In genomic region chr10:119375574-119376265, GRCh38 we compare ENCODE assay signal across 12 cellular contexts.
DNase-seq lines count a peak whose midpoint lies in the region; ATAC-seq and TF ChIP-seq lines count a peak whose summit lies in the region.
"Had no signal": no experiment of that assay in that cellular context is flagged by ENCODE, and none has a peak within 500 bp of the region (broad histone marks: within the 10 kb centered on the region; RNA-seq: fewer than 3 reads in every experiment).

No MANE protein-coding gene starts in this region.

- H3K36me3 ChIP-seq in mesendoderm (ENCODE audit: control insufficient read depth, insufficient read depth, low read length) (no peaks in the 10 kb centered on the region), sigmoid colon (peaks cover 0 to 4% (median 0%) of the 10 kb centered on the region in 4 donors), MM.1S (replicated peaks; ENCODE audit: insufficient read depth, low read length) (0 out of 2 replicates have a peak, but pooled peaks cover 1% of the 10 kb centered on the region)

- H4K8ac ChIP-seq in mesendoderm (ENCODE audit: low read depth, low read length), result no peak overlapping the region

- no peak overlapping the region for H3K23ac ChIP-seq in mesendoderm (ENCODE audit: low read length)

- H3K79me2 ChIP-seq in mesendoderm (ENCODE audit: control insufficient read depth, insufficient read depth, low read length) (no peaks in the 10 kb centered on the region), MM.1S (ENCODE audit: low read length) (peaks cover 93% of the 10 kb centered on the region)

- no CpG with 5 or more reads among the region's 7 CpGs for WGBS in mesendoderm (ENCODE audit: extremely low coverage, insufficient coverage, low lambda C conversion rate)
- 28 to 68% methylated on average over 7 of the region's 7 CpGs for WGBS in sigmoid colon, 2 donors

- peaks cover 5% of the 10 kb centered on the region for H3K36me3 Mint-ChIP-seq in stimulated activated naive CD8-positive, alpha-beta T cell treated with anti-CD3 and anti-CD28 coated beads, Interleukin-15, Interleukin-2, amounts not matched to agents 100 ng/mL and 50 ng/mL, for 24 hours (ENCODE audit: low read depth)
- H3K36me3 Mint-ChIP-seq in activated naive CD4-positive, alpha-beta T cell treated with anti-CD3 and anti-CD28 coated beads, Interleukin-2, amount 10 ng/mL, durations not matched to agents 7 days and 5 days, result peaks cover 8% of the 10 kb centered on the region

- H3K18ac ChIP-seq in mesendoderm (ENCODE audit: low read length), result no peak overlapping the region

- H3K27ac ChIP-seq in mesendoderm (ENCODE audit: low read depth, low read length) (no peak overlapping the region), sigmoid colon (peak overlapping the region in 2 of 4 donors; percentile 13 to 51), MM.1S (ENCODE audit: low read length) (no peak overlapping the region)
- H3K27ac ChIP-seq: HL-60 had no signal

- no peaks in the 10 kb centered on the region for H3K9me3 Mint-ChIP-seq in stimulated activated naive CD8-positive, alpha-beta T cell treated with anti-CD3 and anti-CD28 coated beads, Interleukin-15, Interleukin-2, amounts not matched to agents 100 ng/mL and 50 ng/mL, for 24 hours
- no peaks in the 10 kb centered on the region for H3K9me3 Mint-ChIP-seq in activated naive CD4-positive, alpha-beta T cell treated with anti-CD3 and anti-CD28 coated beads, Interleukin-2, amount 10 ng/mL, durations not matched to agents 7 days and 5 days

- H4K5ac ChIP-seq in mesendoderm (ENCODE audit: low read length), result no peak overlapping the region

- H4K20me1 ChIP-seq in MM.1S (ENCODE audit: insufficient read depth, low read length), result no peaks in the 10 kb centered on the region

- H3K27ac Mint-ChIP-seq in stimulated activated naive CD8-positive, alpha-beta T cell treated with anti-CD3 and anti-CD28 coated beads, Interleukin-15, Interleukin-2, amounts not matched to agents 100 ng/mL and 50 ng/mL, for 24 hours, result peak overlapping the region; percentile 41
- no peak overlapping the region for H3K27ac Mint-ChIP-seq in activated naive CD4-positive, alpha-beta T cell treated with anti-CD3 and anti-CD28 coated beads, Interleukin-2, amount 10 ng/mL, durations not matched to agents 7 days and 5 days
- H3K27ac Mint-ChIP-seq: stimulated activated naive B cell treated with anti-CD40 and anti-IgM and Interleukin-4, amounts not matched to agents 10 μg/mL and 1 μg/mL and 100 μg/mL, for 72 hours had no signal

- H3K27me3 ChIP-seq in mesendoderm (ENCODE audit: insufficient read depth, low read length, poor library complexity) (no peaks in the 10 kb centered on the region), sigmoid colon (no peaks in the 10 kb centered on the region), MM.1S (replicated peaks; ENCODE audit: insufficient read depth, low read length) (no peaks in the 10 kb centered on the region)

- TF ChIP-seq CTCF in sigmoid colon (IDR thresholded peaks at IDR 0.05) (no peak), MM.1S (IDR thresholded peaks at IDR 0.05; ENCODE audit: low read length) (no peak)

- H3K9me2 ChIP-seq in MM.1S (replicated peaks; ENCODE audit: insufficient read depth, low read length), result no peaks in the 10 kb centered on the region

- H3K4me2 ChIP-seq in mesendoderm (ENCODE audit: low read length) (no peak overlapping the region), MM.1S (ENCODE audit: low read depth, low read length) (no peak overlapping the region)

- H3K4me1 ChIP-seq in mesendoderm (ENCODE audit: control insufficient read depth, low read depth, low read length) (no peaks in the 10 kb centered on the region), sigmoid colon (peaks cover 0 to 31% (median 28%) of the 10 kb centered on the region in 4 donors), MM.1S (ENCODE audit: low read length) (no peaks in the 10 kb centered on the region)

- ATAC-seq in stimulated activated naive CD8-positive, alpha-beta T cell treated with anti-CD3 and anti-CD28 coated beads, Interleukin-15, Interleukin-2, amounts not matched to agents 100 U/mL and 50 U/mL, for 24 hours, result no peak
- peak; percentile 57 for ATAC-seq in esophagus mucosa
- ATAC-seq: stimulated activated naive B cell treated with anti-CD40 and anti-IgM and Interleukin-4, amounts not matched to agents 10 μg/mL and 1 μg/mL and 100 μg/mL, for 72 hours had no signal

- no peak overlapping the region for H2BK120ac ChIP-seq in mesendoderm (ENCODE audit: low read depth, low read length)

- H3K9me3 ChIP-seq in sigmoid colon (no peaks in the 10 kb centered on the region), MM.1S (replicated peaks; ENCODE audit: insufficient read depth, low read length) (no peaks in the 10 kb centered on the region)

- peaks cover 32% of the 10 kb centered on the region for H3K4me1 Mint-ChIP-seq in stimulated activated naive CD8-positive, alpha-beta T cell treated with anti-CD3 and anti-CD28 coated beads, Interleukin-15, Interleukin-2, amounts not matched to agents 100 ng/mL and 50 ng/mL, for 24 hours (ENCODE audit: low read depth)
- peaks cover 11% of the 10 kb centered on the region for H3K4me1 Mint-ChIP-seq in activated naive CD4-positive, alpha-beta T cell treated with anti-CD3 and anti-CD28 coated beads, Interleukin-2, amount 10 ng/mL, durations not matched to agents 7 days and 5 days

- no peak overlapping the region for H2AFZ ChIP-seq in MM.1S (ENCODE audit: low read length)

- TF ChIP-seq POLR2A in sigmoid colon (IDR thresholded peaks at IDR 0.05), result no peak

- H3K56ac ChIP-seq in mesendoderm (ENCODE audit: low read length), result no peak overlapping the region

- no peak overlapping the region for H3K4me3 Mint-ChIP-seq in stimulated activated naive CD8-positive, alpha-beta T cell treated with anti-CD3 and anti-CD28 coated beads, Interleukin-15, Interleukin-2, amounts not matched to agents 100 ng/mL and 50 ng/mL, for 24 hours
- H3K4me3 Mint-ChIP-seq in activated naive CD4-positive, alpha-beta T cell treated with anti-CD3 and anti-CD28 coated beads, Interleukin-2, amount 10 ng/mL, durations not matched to agents 7 days and 5 days, result no peak overlapping the region
- H3K4me3 Mint-ChIP-seq: stimulated activated naive B cell treated with anti-CD40 and anti-IgM and Interleukin-4, amounts not matched to agents 10 μg/mL and 1 μg/mL and 100 μg/mL, for 72 hours had no signal

- CTCF ChIA-PET in activated naive CD4-positive, alpha-beta T cell treated with anti-CD3 and anti-CD28 coated beads, Interleukin-2, amount 10 ng/mL, durations not matched to agents 7 days and 5 days (lab: Charles Lee), result no interaction called here

- H3F3A ChIP-seq in MM.1S (ENCODE audit: insufficient read depth, low read length), result no peaks in the 10 kb centered on the region

- H3K4ac ChIP-seq in mesendoderm (ENCODE audit: low read depth, low read length), result no peak overlapping the region

- no peak overlapping the region for H2BK15ac ChIP-seq in mesendoderm (replicated peaks; ENCODE audit: low read depth)

- no peak for TF ChIP-seq EP300 in sigmoid colon (IDR thresholded peaks at IDR 0.05)

- H3K9ac ChIP-seq in mesendoderm (ENCODE audit: low read length), result no peak overlapping the region
- H3K9ac ChIP-seq in MM.1S (ENCODE audit: low read length), result no peak overlapping the region

- H3K79me1 ChIP-seq in mesendoderm (ENCODE audit: low read length), result no peaks in the 10 kb centered on the region

- no peak overlapping the region for H3K4me3 ChIP-seq in mesendoderm (ENCODE audit: low read length)
- H3K4me3 ChIP-seq in sigmoid colon, result no peak overlapping the region
- H3K4me3 ChIP-seq in MM.1S (ENCODE audit: low read length), result no peak overlapping the region

- DNase-seq in stimulated activated naive CD8-positive, alpha-beta T cell treated with anti-CD3 and anti-CD28 coated beads, Interleukin-15, Interleukin-2, amounts not matched to agents 100 U/mL and 50 U/mL, for 24 hours, result no peak
- DNase-seq in mesendoderm (peak; percentile 51), sigmoid colon (no peak), NCI-H1694 (lab: John Stamatoyannopoulos, UW) (no peak), MM.1S (no peak)
- no peak for DNase-seq in activated naive CD4-positive, alpha-beta T cell treated with anti-CD3 and anti-CD28 coated beads, Interleukin-2, amount 10 ng/mL, durations not matched to agents 7 days and 5 days
- DNase-seq: midbrain; NCI-H1092; stimulated activated naive B cell treated with anti-CD40 and anti-IgM and Interleukin-4, amounts not matched to agents 10 μg/mL and 1 μg/mL and 100 μg/mL, for 72 hours had no signal

- intact Hi-C loops in sigmoid colon (cut with DNase I), result no loop called here

- no peak overlapping the region for H2BK5ac ChIP-seq in mesendoderm (ENCODE audit: low read length)

- no peaks in the 10 kb centered on the region for H3K27me3 Mint-ChIP-seq in stimulated activated naive CD8-positive, alpha-beta T cell treated with anti-CD3 and anti-CD28 coated beads, Interleukin-15, Interleukin-2, amounts not matched to agents 100 ng/mL and 50 ng/mL, for 24 hours
- no peaks in the 10 kb centered on the region for H3K27me3 Mint-ChIP-seq in activated naive CD4-positive, alpha-beta T cell treated with anti-CD3 and anti-CD28 coated beads, Interleukin-2, amount 10 ng/mL, durations not matched to agents 7 days and 5 days
- H3K27me3 Mint-ChIP-seq: stimulated activated naive B cell treated with anti-CD40 and anti-IgM and Interleukin-4, amounts not matched to agents 10 μg/mL and 1 μg/mL and 100 μg/mL, for 72 hours had no signal

- H2AK5ac ChIP-seq in mesendoderm (ENCODE audit: low read length), result no peak overlapping the region
